1 cellular context compared by ENCODE assay signal in genomic region chr19:47348819-47349795, GRCh38.
TF ChIP-seq lines count a peak whose summit lies in the region.

Gene DHX34 (plus strand): TSS chr19:47349315. CDS start chr19:47353031, 3,716 bp downstream.

TF ChIP-seq in HepG2, 621 proteins besides CTCF, POLR2A, EP300 and RAD21 (continued from another document and continues in another):
- TF ChIP-seq ARID5B (CRISPR knock-in tag; IDR thresholded peaks at IDR 0.05) (peak; percentile 45; the same call in 1 of the 2 replicates), PHF21A (CRISPR knock-in tag; IDR thresholded peaks at IDR 0.05) (no peak; the same call in 1 of the 2 replicates), JUN (CRISPR knock-in tag; IDR thresholded peaks at IDR 0.05) (peak; percentile 47), DRAP1 (CRISPR knock-in tag; IDR thresholded peaks at IDR 0.05) (peak; percentile 51; the same call in 1 of the 2 replicates), FOXP4 (CRISPR knock-in tag; IDR thresholded peaks at IDR 0.05) (0 out of 2 replicates have a peak, but pooled peaks have one; percentile 10), EED (CRISPR knock-in tag; IDR thresholded peaks at IDR 0.05) (peak; percentile 59; the same call in 1 of the 2 replicates), ZSCAN30 (CRISPR knock-in tag; IDR thresholded peaks at IDR 0.05) (no peak), NRL (CRISPR knock-in tag; IDR thresholded peaks at IDR 0.05; ENCODE audit: borderline replicate concordance) (peak; percentile 46; the same call in 1 of the 2 replicates), KLF12 (CRISPR knock-in tag; IDR thresholded peaks at IDR 0.05; ENCODE audit: borderline replicate concordance) (peak; percentile 67; the same call in 1 of the 2 replicates), SMARCC2 (IDR thresholded peaks at IDR 0.05) (no peak), RBM22 (optimal IDR thresholded peaks at IDR 0.05; ENCODE audit: low read length) (no peak), SRSF4 (IDR thresholded peaks at IDR 0.05; ENCODE audit: low read depth, low read length, poor library complexity, severe bottlenecking) (no peak), ZNF75D (CRISPR knock-in tag; IDR thresholded peaks at IDR 0.05; ENCODE audit: borderline replicate concordance) (no peak), THAP7 (CRISPR knock-in tag; IDR thresholded peaks at IDR 0.05) (peak; percentile 27; the same call in 1 of the 2 replicates), TARDBP (CRISPR knock-in tag; IDR thresholded peaks at IDR 0.05) (peak; percentile 65), POGK (CRISPR knock-in tag; conservative IDR thresholded peaks at IDR 0.05) (peak; percentile 57; the same call in 1 of the 2 replicates), LCORL (IDR thresholded peaks at IDR 0.05) (no peak), LCORL (CRISPR knock-in tag; IDR thresholded peaks at IDR 0.05) (peak; percentile 59; the same call in 1 of the 2 replicates), ZNF609 (CRISPR knock-in tag; IDR thresholded peaks at IDR 0.05; ENCODE audit: borderline replicate concordance) (peak; percentile 27; the same call in 1 of the 2 replicates), ZNF891 (CRISPR knock-in tag; IDR thresholded peaks at IDR 0.05) (peak; percentile 81; the same call in 1 of the 2 replicates), ZNF253 (CRISPR knock-in tag; IDR thresholded peaks at IDR 0.05; ENCODE audit: borderline replicate concordance) (0 out of 2 replicates have a peak, but pooled peaks have one; percentile 33), NCOR1 (IDR thresholded peaks at IDR 0.05; ENCODE audit: borderline replicate concordance, low read length) (no peak), ZNF34 (CRISPR knock-in tag; IDR thresholded peaks at IDR 0.05; ENCODE audit: borderline replicate concordance) (0 out of 2 replicates have a peak, but pooled peaks have one; percentile 47), ZNF574 (CRISPR knock-in tag; IDR thresholded peaks at IDR 0.05) (peak; percentile 51), TOE1 (CRISPR knock-in tag; IDR thresholded peaks at IDR 0.05) (no peak), NFYB (CRISPR knock-in tag; IDR thresholded peaks at IDR 0.05) (peak; percentile 92), SIN3A (IDR thresholded peaks at IDR 0.05; ENCODE audit: borderline replicate concordance, low read depth, low read length) (peak; percentile 66; the same call in 1 of the 2 replicates), ZSCAN25 (CRISPR knock-in tag; IDR thresholded peaks at IDR 0.05) (peak; percentile 74; the same call in 1 of the 2 replicates), KDM5A (IDR thresholded peaks at IDR 0.05; ENCODE audit: borderline replicate concordance, low read length) (peak; percentile 52; the same call in 1 of the 2 replicates), RARA (CRISPR knock-in tag; IDR thresholded peaks at IDR 0.05) (no peak)
